ENCODE assay signal across 1 cellular context in the genomic region with DNA sequence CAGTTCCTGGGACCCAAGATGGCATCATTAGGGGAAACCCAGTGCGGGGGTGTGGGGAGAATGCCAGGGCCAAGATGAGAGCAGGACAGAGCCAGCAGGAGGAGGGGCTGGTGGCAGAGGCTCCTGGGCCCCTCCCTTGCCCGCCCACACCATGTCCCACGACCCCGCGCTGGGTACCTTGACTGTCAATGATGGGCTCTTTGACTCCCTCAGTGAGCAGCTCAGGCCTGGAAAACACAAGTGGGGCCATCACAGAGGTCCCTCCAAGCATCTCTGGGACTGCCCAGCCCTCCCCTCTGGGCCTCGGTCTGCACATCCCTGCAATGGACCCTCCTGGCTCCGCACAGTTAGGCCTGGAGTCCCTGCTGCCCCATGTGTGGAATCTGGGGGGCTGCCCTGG.
TF ChIP-seq lines count a peak whose summit lies in the region.

No MANE protein-coding gene starts in this region.

TF ChIP-seq in SK-N-SH, 30 proteins besides CTCF, POLR2A, EP300 and RAD21 (continued from another document):
- TF ChIP-seq, protein P1, sequence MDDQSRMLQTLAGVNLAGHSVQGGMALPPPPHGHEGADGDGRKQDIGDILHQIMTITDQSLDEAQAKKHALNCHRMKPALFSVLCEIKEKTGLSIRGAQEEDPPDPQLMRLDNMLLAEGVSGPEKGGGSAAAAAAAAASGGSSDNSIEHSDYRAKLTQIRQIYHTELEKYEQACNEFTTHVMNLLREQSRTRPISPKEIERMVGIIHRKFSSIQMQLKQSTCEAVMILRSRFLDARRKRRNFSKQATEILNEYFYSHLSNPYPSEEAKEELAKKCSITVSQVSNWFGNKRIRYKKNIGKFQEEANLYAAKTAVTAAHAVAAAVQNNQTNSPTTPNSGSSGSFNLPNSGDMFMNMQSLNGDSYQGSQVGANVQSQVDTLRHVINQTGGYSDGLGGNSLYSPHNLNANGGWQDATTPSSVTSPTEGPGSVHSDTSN (IDR thresholded peaks at IDR 0.05): no peak
- TF ChIP-seq, protein P2, sequence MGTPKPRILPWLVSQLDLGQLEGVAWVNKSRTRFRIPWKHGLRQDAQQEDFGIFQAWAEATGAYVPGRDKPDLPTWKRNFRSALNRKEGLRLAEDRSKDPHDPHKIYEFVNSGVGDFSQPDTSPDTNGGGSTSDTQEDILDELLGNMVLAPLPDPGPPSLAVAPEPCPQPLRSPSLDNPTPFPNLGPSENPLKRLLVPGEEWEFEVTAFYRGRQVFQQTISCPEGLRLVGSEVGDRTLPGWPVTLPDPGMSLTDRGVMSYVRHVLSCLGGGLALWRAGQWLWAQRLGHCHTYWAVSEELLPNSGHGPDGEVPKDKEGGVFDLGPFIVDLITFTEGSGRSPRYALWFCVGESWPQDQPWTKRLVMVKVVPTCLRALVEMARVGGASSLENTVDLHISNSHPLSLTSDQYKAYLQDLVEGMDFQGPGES (IDR thresholded peaks at IDR 0.05; ENCODE audit: low read depth, low read length): no peak
- TF ChIP-seq EZH2phosphoT487 (IDR thresholded peaks at IDR 0.05; ENCODE audit: borderline replicate concordance, low read depth) (no peak), TCF12 (IDR thresholded peaks at IDR 0.05) (no peak), YY1 (IDR thresholded peaks at IDR 0.05; ENCODE audit: low read depth) (no peak), ELF1 (IDR thresholded peaks at IDR 0.05) (no peak), RXRA (IDR thresholded peaks at IDR 0.05; ENCODE audit: borderline replicate concordance, low read depth) (no peak), POLR2AphosphoS5 (IDR thresholded peaks at IDR 0.05; ENCODE audit: low read depth, low read length) (no peak), FOSL2 (IDR thresholded peaks at IDR 0.05; ENCODE audit: borderline replicate concordance, low read depth) (no peak), GABPA (IDR thresholded peaks at IDR 0.05; ENCODE audit: low read depth) (no peak), CHD2 (IDR thresholded peaks at IDR 0.05; ENCODE audit: low read length, partially characterized antibody) (no peak), MXI1 (IDR thresholded peaks at IDR 0.05; ENCODE audit: low read depth, low read length) (no peak), SIN3A (IDR thresholded peaks at IDR 0.05; ENCODE audit: borderline replicate concordance, low read depth, low read length) (no peak)
- TF ChIP-seq, protein P3, sequence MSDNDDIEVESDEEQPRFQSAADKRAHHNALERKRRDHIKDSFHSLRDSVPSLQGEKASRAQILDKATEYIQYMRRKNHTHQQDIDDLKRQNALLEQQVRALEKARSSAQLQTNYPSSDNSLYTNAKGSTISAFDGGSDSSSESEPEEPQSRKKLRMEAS (IDR thresholded peaks at IDR 0.05; ENCODE audit: low read depth): no peak
